Comparison of ENCODE assay signal across 10 cellular contexts in genomic region chr1:228488818-228489674, GRCh38. TPM values are rescaled to one million over a fixed set of nuclear protein-coding genes. Genes with fewer than 3 reads are reported as not detected.
A peak's percentile ranks its signal among the peaks of the same experiment; 100 is the strongest.
DNase-seq lines count a peak whose midpoint lies in the region; ATAC-seq, FAIRE-seq and TF ChIP-seq lines count a peak whose summit lies in the region.
"Had no signal": no experiment of that assay in that cellular context is flagged by ENCODE, and none has a peak within 500 bp of the region (broad histone marks: within the 10 kb centered on the region; RNA-seq: fewer than 3 reads in every experiment).

No MANE protein-coding gene starts in this region.

- H3K27ac Mint-ChIP-seq in CD4-positive, alpha-beta memory T cell: peak overlapping the region in 6 of 7 donors; percentile 41 to 94 (median 84)
- H3K27ac Mint-ChIP-seq in nephron: peak overlapping the region; percentile 74 to 94 (median 91)

- H3K36me3 ChIP-seq in CD4-positive, alpha-beta memory T cell (ENCODE audit: insufficient read depth, low read length): peaks cover 31% of the 10 kb centered on the region
- H3K36me3 ChIP-seq in Karpas-422 (ENCODE audit: insufficient read depth, low read length) (peaks cover 22% of the 10 kb centered on the region), bronchial epithelial cell (ENCODE audit: control insufficient read depth, insufficient read depth, low read length) (peaks cover 22% of the 10 kb centered on the region)

- H3K36me3 Mint-ChIP-seq in CD4-positive, alpha-beta memory T cell: peaks cover 28 to 50% of the 10 kb centered on the region in 2 donors
- H3K36me3 Mint-ChIP-seq in nephron (ENCODE audit: low read depth): peaks cover 36% of the 10 kb centered on the region

- H3K9me3 ChIP-seq in CD4-positive, alpha-beta memory T cell (ENCODE audit: control insufficient read depth in 1 of 2, low read length in 2 of 2): no peaks in the 10 kb centered on the region
- H3K9me3 ChIP-seq in Karpas-422 (ENCODE audit: low read length): no peaks in the 10 kb centered on the region

- H3K4me1 Mint-ChIP-seq in CD4-positive, alpha-beta memory T cell: peaks cover 14 to 53% (median 34%) of the 10 kb centered on the region in 4 donors
- peaks cover 23% of the 10 kb centered on the region for H3K4me1 Mint-ChIP-seq in nephron

- H2AFZ ChIP-seq in Karpas-422 (ENCODE audit: low read length): no peak overlapping the region

- no peak for FAIRE-seq in bronchial epithelial cell (lab: Jason Lieb, UNC)
- FAIRE-seq in GM12892 (lab: Jason Lieb, UNC): no peak

- ATAC-seq in GM19467 (IDR thresholded peaks at IDR 0.05; ENCODE audit: unreplicated experiment) (no peak), HG03520 (IDR thresholded peaks at IDR 0.05; ENCODE audit: unreplicated experiment) (no peak)

- peak overlapping the region; percentile 96 for H3K9ac ChIP-seq in Karpas-422 (ENCODE audit: low read length)

- peak overlapping the region in 1 of 2 donors; percentile 36 for H3K4me3 ChIP-seq in CD4-positive, alpha-beta memory T cell (ENCODE audit: low read length in 2 of 2)
- H3K4me3 ChIP-seq in Karpas-422 (ENCODE audit: low read length) (peak overlapping the region; percentile 100), bronchial epithelial cell (ENCODE audit: low read depth, low read length) (peak overlapping the region; percentile 87)

- TF ChIP-seq POLR2A in GM12892 (IDR thresholded peaks at IDR 0.05; ENCODE audit: low read depth, low read length): no peak

- H4K20me1 ChIP-seq in Karpas-422 (ENCODE audit: insufficient read depth, low read depth, low read length): no peaks in the 10 kb centered on the region

- H3K79me2 ChIP-seq in Karpas-422 (ENCODE audit: low read length): peaks cover 42% of the 10 kb centered on the region

- H3K4me1 ChIP-seq in CD4-positive, alpha-beta memory T cell (ENCODE audit: insufficient read depth, low read length): peaks cover 32% of the 10 kb centered on the region
- H3K4me1 ChIP-seq in Karpas-422 (ENCODE audit: low read length): peaks cover 39% of the 10 kb centered on the region

- TF ChIP-seq CTCF in bronchial epithelial cell (IDR thresholded peaks at IDR 0.05; ENCODE audit: insufficient read depth, low read length, severe bottlenecking) (no peak), nephron (IDR thresholded peaks at IDR 0.05; ENCODE audit: unreplicated experiment in 3 of 3) (no peak)

- H3K4me3 Mint-ChIP-seq in CD4-positive, alpha-beta memory T cell: peak overlapping the region; percentile 62 to 90 (median 88)
- peak overlapping the region; percentile 93 to 96 (median 95) for H3K4me3 Mint-ChIP-seq in nephron

- H3K27me3 Mint-ChIP-seq in CD4-positive, alpha-beta memory T cell: no peaks in the 10 kb centered on the region
- no peaks in the 10 kb centered on the region for H3K27me3 Mint-ChIP-seq in nephron (ENCODE audit: low read depth)

- H3K9me2 ChIP-seq in Karpas-422 (replicated peaks; ENCODE audit: insufficient read depth, low read length): no peaks in the 10 kb centered on the region

- H3K9me3 Mint-ChIP-seq in CD4-positive, alpha-beta memory T cell: peaks cover 0 to 7% (median 0%) of the 10 kb centered on the region in 8 donors
- H3K9me3 Mint-ChIP-seq in nephron: no peaks in the 10 kb centered on the region

- POLR2A ChIA-PET in CD4-positive, alpha-beta memory T cell (lab: Charles Lee; ENCODE audit: partially characterized antibody): interaction anchor here (0.8 to 4.5 kb wide), 4 partner anchors 9 to 349 kb away, joined by 3 to 92 read pairs (median 6); partner anchors contain the start of gene GUK1

- DNase-seq in CD4-positive, alpha-beta memory T cell: no peak
- DNase-seq in Karpas-422: peak; percentile 78
- no peak for DNase-seq in bronchial epithelial cell (ENCODE audit: low read depth)
- DNase-seq in GM12892 (ENCODE audit: insufficient read length): no peak
- DNase-seq in SHP77 treated with DMSO at 0.1 percent for 48 hours (lab: John Stamatoyannopoulos, UW): no peak
- DNase-seq: activated CD8-positive, alpha-beta memory T cell treated with anti-CD3 and anti-CD28 coated beads for 24 hours; kidney glomerular epithelial cell had no signal

- intact Hi-C loops in CD4-positive, alpha-beta memory T cell (cut with micrococcal nuclease): no loop called here

- peak overlapping the region; percentile 93 for H3K4me2 ChIP-seq in Karpas-422 (ENCODE audit: low read depth, low read length, poor library complexity, severe bottlenecking)

- CTCF ChIA-PET in CD4-positive, alpha-beta memory T cell (lab: Charles Lee; ENCODE audit: partially characterized antibody): interaction anchor here (0.9 to 1.2 kb wide), 4 partner anchors 12 to 33 kb away, joined by 3 to 4 read pairs (median 4); a partner anchor contains a TSS

- H3K27ac ChIP-seq in CD4-positive, alpha-beta memory T cell (ENCODE audit: low read depth, low read length): peak overlapping the region; percentile 22
- H3K27ac ChIP-seq in Karpas-422 (ENCODE audit: low read length): peak overlapping the region; percentile 98

- H3K27me3 ChIP-seq in CD4-positive, alpha-beta memory T cell (ENCODE audit: insufficient read depth, low read length): no peaks in the 10 kb centered on the region
- no peaks in the 10 kb centered on the region for H3K27me3 ChIP-seq in Karpas-422 (ENCODE audit: low read length)
- H3K27me3 ChIP-seq in bronchial epithelial cell (ENCODE audit: control insufficient read depth, insufficient read depth, low read length): no peaks in the 10 kb centered on the region

RNA-seq across cellular contexts. Expression of gene RNF187, which starts 1.9 kb away (rescaled TPM):
- total RNA-seq in CD4-positive, alpha-beta memory T cell: 10 to 100 TPM; 67.4 to 73.4 TPM
- 10 to 100 TPM; 15.3 to 46.4 TPM for polyA plus RNA-seq in CD4-positive, alpha-beta memory T cell
- total RNA-seq in Karpas-422 (2014; rRNA removed; shearing (Covaris generic); ENCODE audit: low replicate concordance): 127 and 268 TPM in 2 replicates
- 147 and 179 TPM in 2 replicates for total RNA-seq in bronchial epithelial cell
- 40.6 TPM for polyA plus RNA-seq in GM12892 (2012; ENCODE audit: missing spikeins)
